3 cellular contexts compared by ENCODE assay signal in the genomic region with DNA sequence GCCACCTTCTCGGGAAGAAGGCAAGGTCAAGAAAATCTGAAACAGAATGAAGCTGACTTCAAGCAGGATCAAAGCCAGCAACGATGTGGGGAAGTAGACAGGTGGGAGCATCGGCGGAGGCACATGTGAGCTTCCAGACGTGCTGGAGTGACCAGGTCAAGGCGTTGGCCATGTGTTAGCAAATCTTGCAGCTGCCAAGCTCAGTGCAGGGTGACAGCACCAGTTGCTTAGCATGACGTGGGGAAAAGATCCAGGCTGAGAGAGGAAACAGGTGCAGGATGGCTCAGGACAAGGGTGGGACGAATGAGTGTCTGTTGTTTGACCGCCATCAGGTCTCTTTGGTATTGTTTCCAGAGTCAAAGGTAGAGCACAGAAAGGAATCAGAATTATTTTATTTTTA.
TF ChIP-seq lines count a peak whose summit lies in the region.

No MANE protein-coding gene starts in this region.

TF ChIP-seq in GM23338, 12 proteins besides CTCF, POLR2A, EP300 and RAD21 (continues in another document):
- TF ChIP-seq NANOG (IDR thresholded peaks at IDR 0.05; ENCODE audit: borderline replicate concordance) = no peak
- TF ChIP-seq, protein P1, sequence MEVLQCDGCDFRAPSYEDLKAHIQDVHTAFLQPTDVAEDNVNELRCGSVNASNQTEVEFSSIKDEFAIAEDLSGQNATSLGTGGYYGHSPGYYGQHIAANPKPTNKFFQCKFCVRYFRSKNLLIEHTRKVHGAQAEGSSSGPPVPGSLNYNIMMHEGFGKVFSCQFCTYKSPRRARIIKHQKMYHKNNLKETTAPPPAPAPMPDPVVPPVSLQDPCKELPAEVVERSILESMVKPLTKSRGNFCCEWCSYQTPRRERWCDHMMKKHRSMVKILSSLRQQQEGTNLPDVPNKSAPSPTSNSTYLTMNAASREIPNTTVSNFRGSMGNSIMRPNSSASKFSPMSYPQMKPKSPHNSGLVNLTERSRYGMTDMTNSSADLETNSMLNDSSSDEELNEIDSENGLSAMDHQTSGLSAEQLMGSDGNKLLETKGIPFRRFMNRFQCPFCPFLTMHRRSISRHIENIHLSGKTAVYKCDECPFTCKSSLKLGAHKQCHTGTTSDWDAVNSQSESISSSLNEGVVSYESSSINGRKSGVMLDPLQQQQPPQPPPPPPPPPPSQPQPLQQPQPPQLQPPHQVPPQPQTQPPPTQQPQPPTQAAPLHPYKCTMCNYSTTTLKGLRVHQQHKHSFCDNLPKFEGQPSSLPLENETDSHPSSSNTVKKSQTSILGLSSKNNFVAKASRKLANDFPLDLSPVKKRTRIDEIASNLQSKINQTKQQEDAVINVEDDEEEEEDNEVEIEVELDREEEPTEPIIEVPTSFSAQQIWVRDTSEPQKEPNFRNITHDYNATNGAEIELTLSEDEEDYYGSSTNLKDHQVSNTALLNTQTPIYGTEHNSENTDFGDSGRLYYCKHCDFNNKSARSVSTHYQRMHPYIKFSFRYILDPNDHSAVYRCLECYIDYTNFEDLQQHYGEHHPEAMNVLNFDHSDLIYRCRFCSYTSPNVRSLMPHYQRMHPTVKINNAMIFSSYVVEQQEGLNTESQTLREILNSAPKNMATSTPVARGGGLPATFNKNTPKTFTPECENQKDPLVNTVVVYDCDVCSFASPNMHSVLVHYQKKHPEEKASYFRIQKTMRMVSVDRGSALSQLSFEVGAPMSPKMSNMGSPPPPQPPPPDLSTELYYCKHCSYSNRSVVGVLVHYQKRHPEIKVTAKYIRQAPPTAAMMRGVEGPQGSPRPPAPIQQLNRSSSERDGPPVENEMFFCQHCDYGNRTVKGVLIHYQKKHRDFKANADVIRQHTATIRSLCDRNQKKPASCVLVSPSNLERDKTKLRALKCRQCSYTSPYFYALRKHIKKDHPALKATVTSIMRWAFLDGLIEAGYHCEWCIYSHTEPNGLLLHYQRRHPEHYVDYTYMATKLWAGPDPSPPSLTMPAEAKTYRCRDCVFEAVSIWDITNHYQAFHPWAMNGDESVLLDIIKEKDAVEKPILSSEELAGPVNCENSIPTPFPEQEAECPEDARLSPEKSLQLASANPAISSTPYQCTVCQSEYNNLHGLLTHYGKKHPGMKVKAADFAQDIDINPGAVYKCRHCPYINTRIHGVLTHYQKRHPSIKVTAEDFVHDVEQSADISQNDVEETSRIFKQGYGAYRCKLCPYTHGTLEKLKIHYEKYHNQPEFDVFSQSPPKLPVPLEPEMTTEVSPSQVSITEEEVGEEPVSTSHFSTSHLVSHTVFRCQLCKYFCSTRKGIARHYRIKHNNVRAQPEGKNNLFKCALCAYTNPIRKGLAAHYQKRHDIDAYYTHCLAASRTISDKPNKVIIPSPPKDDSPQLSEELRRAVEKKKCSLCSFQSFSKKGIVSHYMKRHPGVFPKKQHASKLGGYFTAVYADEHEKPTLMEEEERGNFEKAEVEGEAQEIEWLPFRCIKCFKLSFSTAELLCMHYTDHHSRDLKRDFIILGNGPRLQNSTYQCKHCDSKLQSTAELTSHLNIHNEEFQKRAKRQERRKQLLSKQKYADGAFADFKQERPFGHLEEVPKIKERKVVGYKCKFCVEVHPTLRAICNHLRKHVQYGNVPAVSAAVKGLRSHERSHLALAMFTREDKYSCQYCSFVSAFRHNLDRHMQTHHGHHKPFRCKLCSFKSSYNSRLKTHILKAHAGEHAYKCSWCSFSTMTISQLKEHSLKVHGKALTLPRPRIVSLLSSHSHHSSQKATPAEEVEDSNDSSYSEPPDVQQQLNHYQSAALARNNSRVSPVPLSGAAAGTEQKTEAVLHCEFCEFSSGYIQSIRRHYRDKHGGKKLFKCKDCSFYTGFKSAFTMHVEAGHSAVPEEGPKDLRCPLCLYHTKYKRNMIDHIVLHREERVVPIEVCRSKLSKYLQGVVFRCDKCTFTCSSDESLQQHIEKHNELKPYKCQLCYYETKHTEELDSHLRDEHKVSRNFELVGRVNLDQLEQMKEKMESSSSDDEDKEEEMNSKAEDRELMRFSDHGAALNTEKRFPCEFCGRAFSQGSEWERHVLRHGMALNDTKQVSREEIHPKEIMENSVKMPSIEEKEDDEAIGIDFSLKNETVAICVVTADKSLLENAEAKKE (CRISPR knock-in tag; IDR thresholded peaks at IDR 0.05) = no peak
- TF ChIP-seq STAT1 (IDR thresholded peaks at IDR 0.05; ENCODE audit: unreplicated experiment) = no peak
- TF ChIP-seq CREB1 (CRISPR knock-in tag; IDR thresholded peaks at IDR 0.05; ENCODE audit: low read depth) = no peak
- TF ChIP-seq POLR2AphosphoS5 (IDR thresholded peaks at IDR 0.05; ENCODE audit: low read depth) = no peak
- TF ChIP-seq JUNB (IDR thresholded peaks at IDR 0.05; ENCODE audit: unreplicated experiment) = no peak

TF ChIP-seq in IMR-90, 13 proteins besides CTCF, POLR2A, EP300 and RAD21:
- TF ChIP-seq RCOR1 (IDR thresholded peaks at IDR 0.05; ENCODE audit: insufficient replicate concordance, low read length) (no peak), RFX5 (IDR thresholded peaks at IDR 0.05; ENCODE audit: low read depth, low read length) (no peak), FOS (IDR thresholded peaks at IDR 0.05; ENCODE audit: low read depth, low read length) (no peak), CHD1 (IDR thresholded peaks at IDR 0.05; ENCODE audit: low read depth, low read length) (no peak), SMC3 (IDR thresholded peaks at IDR 0.05; ENCODE audit: low read depth, low read length) (no peak), USF2 (IDR thresholded peaks at IDR 0.05; ENCODE audit: low read depth, low read length) (no peak), ELK1 (IDR thresholded peaks at IDR 0.05; ENCODE audit: borderline replicate concordance, low read depth, low read length) (no peak), MAZ (IDR thresholded peaks at IDR 0.05; ENCODE audit: borderline replicate concordance, low read depth, low read length) (no peak), NFE2L2 (IDR thresholded peaks at IDR 0.05; ENCODE audit: low read depth, low read length) (no peak), MAFK (IDR thresholded peaks at IDR 0.05; ENCODE audit: low read depth, low read length) (no peak), CEBPB (IDR thresholded peaks at IDR 0.05; ENCODE audit: low read depth, low read length) (no peak), BHLHE40 (IDR thresholded peaks at IDR 0.05; ENCODE audit: low read depth, low read length) (no peak), MXI1 (IDR thresholded peaks at IDR 0.05; ENCODE audit: borderline replicate concordance, low read depth, low read length) (no peak)
TF ChIP-seq in IMR-90: peak in this region for 0.

TF ChIP-seq in K562, 482 proteins besides CTCF, POLR2A, EP300 and RAD21:
- TF ChIP-seq ZNF133 (CRISPR knock-in tag; IDR thresholded peaks at IDR 0.05) (no peak), ELF1 (tag; IDR thresholded peaks at IDR 0.05) (no peak), DNMT1 (IDR thresholded peaks at IDR 0.05) (no peak), PRMT5 (CRISPR knock-in tag; IDR thresholded peaks at IDR 0.05) (no peak), ZNF253 (CRISPR knock-in tag; conservative IDR thresholded peaks at IDR 0.05) (no peak), SMARCE1 (IDR thresholded peaks at IDR 0.05) (no peak), FOXA3 (CRISPR knock-in tag; conservative IDR thresholded peaks at IDR 0.05 in 1 of 2, IDR thresholded peaks at IDR 0.05 in 1 of 2) (no peak), HSF4 (CRISPR knock-in tag; IDR thresholded peaks at IDR 0.05; ENCODE audit: borderline replicate concordance) (no peak), HNRNPUL1 (IDR thresholded peaks at IDR 0.05; ENCODE audit: low read length) (no peak), MEF2A (IDR thresholded peaks at IDR 0.05; ENCODE audit: control insufficient read depth, low read depth, low read length) (no peak), IRF1 (CRISPR knock-in tag; IDR thresholded peaks at IDR 0.05; ENCODE audit: borderline replicate concordance) (no peak), ZBTB1 (CRISPR knock-in tag; IDR thresholded peaks at IDR 0.05; ENCODE audit: borderline replicate concordance, low read depth) (no peak), ZNF551 (CRISPR knock-in tag; IDR thresholded peaks at IDR 0.05) (no peak), TEAD1 (CRISPR knock-in tag; IDR thresholded peaks at IDR 0.05) (no peak), ATF6 (CRISPR knock-in tag; IDR thresholded peaks at IDR 0.05) (no peak)
- TF ChIP-seq, protein P2, sequence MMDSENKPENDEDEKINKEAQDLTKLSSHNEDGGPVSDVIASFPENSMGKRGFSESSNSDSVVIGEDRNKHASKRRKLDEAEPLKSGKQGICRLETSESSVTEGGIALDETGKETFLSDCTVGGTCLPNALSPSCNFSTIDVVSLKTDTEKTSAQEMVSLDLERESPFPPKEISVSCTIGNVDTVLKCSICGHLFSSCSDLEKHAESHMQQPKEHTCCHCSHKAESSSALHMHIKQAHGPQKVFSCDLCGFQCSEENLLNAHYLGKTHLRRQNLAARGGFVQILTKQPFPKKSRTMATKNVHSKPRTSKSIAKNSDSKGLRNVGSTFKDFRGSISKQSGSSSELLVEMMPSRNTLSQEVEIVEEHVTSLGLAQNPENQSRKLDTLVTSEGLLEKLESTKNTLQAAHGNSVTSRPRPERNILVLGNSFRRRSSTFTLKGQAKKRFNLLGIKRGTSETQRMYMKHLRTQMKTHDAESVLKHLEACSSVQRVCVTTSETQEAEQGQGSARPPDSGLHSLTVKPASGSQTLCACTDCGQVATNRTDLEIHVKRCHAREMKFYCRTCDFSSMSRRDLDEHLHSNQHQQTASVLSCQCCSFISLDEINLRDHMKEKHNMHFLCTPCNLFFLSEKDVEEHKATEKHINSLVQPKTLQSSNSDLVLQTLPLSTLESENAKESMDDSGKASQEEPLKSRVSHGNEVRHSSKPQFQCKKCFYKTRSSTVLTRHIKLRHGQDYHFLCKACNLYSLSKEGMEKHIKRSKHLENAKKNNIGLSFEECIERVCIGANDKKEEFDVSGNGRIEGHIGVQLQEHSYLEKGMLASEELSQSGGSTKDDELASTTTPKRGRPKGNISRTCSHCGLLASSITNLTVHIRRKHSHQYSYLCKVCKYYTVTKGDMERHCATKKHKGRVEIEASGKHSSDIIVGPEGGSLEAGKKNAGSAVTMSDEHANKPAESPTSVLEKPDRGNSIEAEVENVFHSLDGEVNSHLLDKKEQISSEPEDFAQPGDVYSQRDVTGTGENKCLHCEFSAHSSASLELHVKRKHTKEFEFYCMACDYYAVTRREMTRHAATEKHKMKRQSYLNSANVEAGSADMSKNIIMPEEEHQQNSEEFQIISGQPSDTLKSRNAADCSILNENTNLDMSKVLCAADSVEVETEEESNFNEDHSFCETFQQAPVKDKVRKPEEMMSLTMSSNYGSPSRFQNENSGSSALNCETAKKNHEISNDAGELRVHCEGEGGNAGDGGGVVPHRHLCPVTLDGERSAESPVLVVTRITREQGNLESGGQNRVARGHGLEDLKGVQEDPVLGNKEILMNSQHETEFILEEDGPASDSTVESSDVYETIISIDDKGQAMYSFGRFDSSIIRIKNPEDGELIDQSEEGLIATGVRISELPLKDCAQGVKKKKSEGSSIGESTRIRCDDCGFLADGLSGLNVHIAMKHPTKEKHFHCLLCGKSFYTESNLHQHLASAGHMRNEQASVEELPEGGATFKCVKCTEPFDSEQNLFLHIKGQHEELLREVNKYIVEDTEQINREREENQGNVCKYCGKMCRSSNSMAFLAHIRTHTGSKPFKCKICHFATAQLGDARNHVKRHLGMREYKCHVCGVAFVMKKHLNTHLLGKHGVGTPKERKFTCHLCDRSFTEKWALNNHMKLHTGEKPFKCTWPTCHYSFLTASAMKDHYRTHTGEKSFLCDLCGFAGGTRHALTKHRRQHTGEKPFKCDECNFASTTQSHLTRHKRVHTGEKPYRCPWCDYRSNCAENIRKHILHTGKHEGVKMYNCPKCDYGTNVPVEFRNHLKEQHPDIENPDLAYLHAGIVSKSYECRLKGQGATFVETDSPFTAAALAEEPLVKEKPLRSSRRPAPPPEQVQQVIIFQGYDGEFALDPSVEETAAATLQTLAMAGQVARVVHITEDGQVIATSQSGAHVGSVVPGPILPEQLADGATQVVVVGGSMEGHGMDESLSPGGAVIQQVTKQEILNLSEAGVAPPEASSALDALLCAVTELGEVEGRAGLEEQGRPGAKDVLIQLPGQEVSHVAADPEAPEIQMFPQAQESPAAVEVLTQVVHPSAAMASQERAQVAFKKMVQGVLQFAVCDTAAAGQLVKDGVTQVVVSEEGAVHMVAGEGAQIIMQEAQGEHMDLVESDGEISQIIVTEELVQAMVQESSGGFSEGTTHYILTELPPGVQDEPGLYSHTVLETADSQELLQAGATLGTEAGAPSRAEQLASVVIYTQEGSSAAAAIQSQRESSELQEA (IDR thresholded peaks at IDR 0.05; ENCODE audit: low read depth) = no peak
- TF ChIP-seq, protein P3, sequence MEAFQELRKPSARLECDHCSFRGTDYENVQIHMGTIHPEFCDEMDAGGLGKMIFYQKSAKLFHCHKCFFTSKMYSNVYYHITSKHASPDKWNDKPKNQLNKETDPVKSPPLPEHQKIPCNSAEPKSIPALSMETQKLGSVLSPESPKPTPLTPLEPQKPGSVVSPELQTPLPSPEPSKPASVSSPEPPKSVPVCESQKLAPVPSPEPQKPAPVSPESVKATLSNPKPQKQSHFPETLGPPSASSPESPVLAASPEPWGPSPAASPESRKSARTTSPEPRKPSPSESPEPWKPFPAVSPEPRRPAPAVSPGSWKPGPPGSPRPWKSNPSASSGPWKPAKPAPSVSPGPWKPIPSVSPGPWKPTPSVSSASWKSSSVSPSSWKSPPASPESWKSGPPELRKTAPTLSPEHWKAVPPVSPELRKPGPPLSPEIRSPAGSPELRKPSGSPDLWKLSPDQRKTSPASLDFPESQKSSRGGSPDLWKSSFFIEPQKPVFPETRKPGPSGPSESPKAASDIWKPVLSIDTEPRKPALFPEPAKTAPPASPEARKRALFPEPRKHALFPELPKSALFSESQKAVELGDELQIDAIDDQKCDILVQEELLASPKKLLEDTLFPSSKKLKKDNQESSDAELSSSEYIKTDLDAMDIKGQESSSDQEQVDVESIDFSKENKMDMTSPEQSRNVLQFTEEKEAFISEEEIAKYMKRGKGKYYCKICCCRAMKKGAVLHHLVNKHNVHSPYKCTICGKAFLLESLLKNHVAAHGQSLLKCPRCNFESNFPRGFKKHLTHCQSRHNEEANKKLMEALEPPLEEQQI (IDR thresholded peaks at IDR 0.05) = no peak
